ENCODE assay signal across 11 cellular contexts in the genomic region with DNA sequence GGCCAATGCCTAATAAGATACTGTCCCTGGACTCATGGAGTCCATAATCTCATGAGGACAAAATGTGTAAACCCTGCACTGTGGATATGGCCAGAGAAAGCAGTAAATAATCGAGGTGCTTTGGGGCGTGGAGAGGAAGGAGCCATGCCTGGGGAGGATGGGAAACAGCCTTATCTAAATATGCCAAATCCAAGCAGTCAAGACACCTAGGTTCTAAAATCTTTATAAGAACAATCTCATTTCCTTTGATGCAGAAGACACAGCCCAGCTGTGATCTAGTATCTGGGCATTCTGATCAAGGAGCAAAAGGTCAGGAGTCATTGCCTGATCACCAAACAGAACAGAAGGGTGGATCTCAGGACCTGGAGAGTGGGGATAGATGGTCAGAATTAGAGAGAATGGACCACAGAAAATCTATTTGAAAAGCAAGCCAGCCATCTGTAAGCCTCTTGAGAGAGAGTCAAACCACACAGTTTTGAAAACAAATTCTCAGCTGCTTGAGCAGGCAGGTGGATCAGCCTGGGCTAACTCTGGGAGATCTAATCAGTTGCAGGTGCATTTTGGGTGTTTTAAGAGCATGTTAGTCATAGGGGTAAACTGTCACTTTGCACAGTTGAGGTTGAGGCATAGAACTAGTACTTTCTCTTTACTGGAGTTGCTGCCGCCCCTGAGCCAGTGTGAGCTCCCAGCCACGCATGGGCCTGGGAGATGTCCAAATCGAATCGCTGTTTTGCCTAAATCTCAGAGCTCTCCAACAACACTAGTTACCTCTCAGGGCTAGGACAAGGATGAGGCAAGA.
A peak's percentile ranks its signal among the peaks of the same experiment; 100 is the strongest.
DNase-seq lines count a peak whose midpoint lies in the region; ATAC-seq lines count a peak whose summit lies in the region.
"Had no signal": no experiment of that assay in that cellular context is flagged by ENCODE, and none has a peak within 500 bp of the region (broad histone marks: within the 10 kb centered on the region; RNA-seq: fewer than 3 reads in every experiment).

No MANE protein-coding gene starts in this region.

- peaks cover 0 to 8% (median 0%) of the 10 kb centered on the region in 5 donors for H3K27me3 Mint-ChIP-seq in naive thymus-derived CD8-positive, alpha-beta T cell

- H3K9me3 ChIP-seq in KOPT-K1 (ENCODE audit: insufficient read depth, low read length, poor library complexity, severe bottlenecking), result no peaks in the 10 kb centered on the region
- H3K9me3 ChIP-seq: spleen had no signal

- H3K27ac ChIP-seq in KOPT-K1 (ENCODE audit: low read depth, low read length, poor library complexity, severe bottlenecking), result peak overlapping the region; percentile 97

- peak; percentile 30 for DNase-seq in NK-92 treated with Interleukin-12 subunit alpha and Interleukin-12 subunit beta, amount 100 ng/mL, for 24 hours (lab: John Stamatoyannopoulos, UW)
- DNase-seq in NK-92 (lab: John Stamatoyannopoulos, UW; ENCODE audit: unreplicated experiment), result no peak
- DNase-seq in naive thymus-derived CD8-positive, alpha-beta T cell, result peak in 1 of 10 donors; percentile 13
- DNase-seq in NCI-H1105 (lab: John Stamatoyannopoulos, UW), result no peak
- DNase-seq in SK-N-DZ (ENCODE audit: low spot score), result no peak
- DNase-seq: spleen had no signal

- ATAC-seq in GM21723 (IDR thresholded peaks at IDR 0.05; ENCODE audit: unreplicated experiment) (peak; percentile 90), HG02840 (IDR thresholded peaks at IDR 0.05; ENCODE audit: low FRiP score, unreplicated experiment) (no peak)
- peak; percentile 61 to 84 for ATAC-seq in naive thymus-derived CD8-positive, alpha-beta T cell
- ATAC-seq: Right ventricle myocardium inferior had no signal

- H3K27ac Mint-ChIP-seq in naive thymus-derived CD8-positive, alpha-beta T cell, result peak overlapping the region in 7 of 10 donors; percentile 9 to 87 (median 79)
- H3K27ac Mint-ChIP-seq: brain had no signal

- POLR2A ChIA-PET in naive thymus-derived CD8-positive, alpha-beta T cell (lab: Charles Lee), result no interaction called here

- H3K4me3 Mint-ChIP-seq in naive thymus-derived CD8-positive, alpha-beta T cell, result no peak overlapping the region
- H3K4me3 Mint-ChIP-seq: brain had no signal

- H3K36me3 ChIP-seq in KOPT-K1 (ENCODE audit: insufficient read depth, low read length), result no peaks in the 10 kb centered on the region
- H3K36me3 ChIP-seq: spleen had no signal

- peaks cover 0 to 34% (median 3%) of the 10 kb centered on the region in 4 donors for H3K4me1 Mint-ChIP-seq in naive thymus-derived CD8-positive, alpha-beta T cell
- H3K4me1 Mint-ChIP-seq: brain had no signal

- H3K36me3 Mint-ChIP-seq in naive thymus-derived CD8-positive, alpha-beta T cell, result no peaks in the 10 kb centered on the region
- H3K36me3 Mint-ChIP-seq: brain had no signal

- no peaks in the 10 kb centered on the region for H3K9me3 Mint-ChIP-seq in naive thymus-derived CD8-positive, alpha-beta T cell
- H3K9me3 Mint-ChIP-seq: brain had no signal
